38 cellular contexts compared by ENCODE assay signal in the genomic region with DNA sequence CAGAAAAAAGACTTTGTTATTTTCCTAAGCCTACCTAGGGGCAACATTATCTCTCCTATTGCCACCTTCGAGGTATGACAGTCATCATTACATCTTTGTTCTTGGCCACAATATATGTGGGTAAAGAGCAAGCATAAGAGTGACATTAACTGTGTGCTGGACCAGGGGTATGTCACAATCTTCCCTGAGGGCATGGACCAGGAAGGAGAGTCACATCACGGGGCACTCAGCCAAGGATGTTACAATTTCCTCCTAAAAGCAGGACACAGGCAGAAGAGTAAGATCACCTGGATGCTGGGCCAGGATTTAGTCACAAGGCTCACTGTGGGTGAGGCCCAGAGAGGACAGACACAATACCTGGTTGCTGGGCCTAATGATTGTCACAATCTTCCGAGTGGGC. TPM values are rescaled to one million over a fixed set of nuclear protein-coding genes. Genes with fewer than 3 reads are reported as not detected.
"Had no signal": no experiment of that assay in that cellular context is flagged by ENCODE, and none has a peak within 500 bp of the region (broad histone marks: within the 10 kb centered on the region; RNA-seq: fewer than 3 reads in every experiment).

No MANE protein-coding gene starts in this region.

- H3K27me3 ChIP-seq: MG63 had no signal

- DNase-seq: Karpas-422, Kasumi-1, MG63, MM.1S, MV-4-11, NCI-H1048, NCI-H1092, NCI-H1092 treated with DMSO at 0.1 percent for 48 hours, NCI-H1105, NCI-H1105 treated with DMSO at 0.1 percent for 48 hours, NCI-H1417, NCI-H1417 treated with DMSO at 0.1 percent for 48 hours, NCI-H1436, NCI-H1436 treated with DMSO at 0.1 percent for 48 hours, NCI-H146, NCI-H1694, NCI-H1694 treated with DMSO at 0.1 percent for 48 hours, NCI-H187, NCI-H187 treated with DMSO at 0.1 percent for 48 hours, NCI-H1930, NCI-H2029, NCI-H2029 treated with DMSO at 0.1 percent for 48 hours, NCI-H2081, NCI-H2081 treated with DMSO at 0.1 percent for 48 hours, NCI-H2107, NCI-H2171, NCI-H2171 treated with DMSO at 0.1 percent for 48 hours, NCI-H2227 treated with DMSO at 0.1 percent for 48 hours, NCI-H226, NCI-H345, NCI-H446, NCI-H446 treated with DMSO at 0.1 percent for 48 hours, NCI-H510A had no signal

- H3K9ac ChIP-seq: KMS-11 had no signal

- H3K4me3 ChIP-seq: MG63 had no signal

- H3K36me3 ChIP-seq: MG63 had no signal

- H3K4me2 ChIP-seq: KMS-11 had no signal

- H3K27ac ChIP-seq: KMS-11 had no signal

- H3K9me3 ChIP-seq: MG63 had no signal

RNA-seq across cellular contexts. Expression of gene ZNF728, which starts 53.0 kb away (rescaled TPM):
- total RNA-seq: LHCN-M2, M059J, MCF 10A, NCI-H460 had no signal
